23 cellular contexts compared by ENCODE assay signal in the genomic region with DNA sequence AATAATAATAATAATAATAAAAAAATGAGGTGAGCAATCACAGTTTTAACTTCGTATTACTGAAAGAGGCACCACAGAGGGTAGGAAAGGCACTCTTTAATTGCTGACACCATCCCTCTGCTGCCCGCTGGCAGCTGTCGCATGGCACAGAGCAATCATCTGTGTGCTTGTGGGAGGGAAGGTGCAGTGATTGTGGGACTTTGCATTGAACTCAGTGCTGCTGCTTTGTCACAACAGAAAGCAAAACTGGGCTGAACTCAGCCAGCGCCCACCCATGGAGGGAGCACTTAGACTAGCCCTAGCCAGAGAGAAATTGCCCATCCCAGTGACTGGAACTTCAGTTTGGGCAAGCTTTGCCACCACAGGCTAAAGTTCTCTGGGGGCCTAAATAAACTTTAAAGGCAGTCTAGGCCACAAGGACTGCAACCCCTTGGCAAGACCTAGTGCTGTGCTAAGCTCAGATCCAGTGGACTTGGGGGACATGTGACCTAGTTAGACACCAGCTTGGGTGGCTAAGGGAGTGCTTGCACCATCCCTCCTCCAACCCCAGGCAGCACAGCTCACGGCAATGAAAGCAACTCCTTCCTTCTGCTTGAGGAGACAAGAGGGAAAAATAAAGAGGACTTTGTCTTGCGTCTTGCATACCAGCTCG. TPM values are rescaled to one million over a fixed set of nuclear protein-coding genes. Genes with fewer than 3 reads are reported as not detected.
DNase-seq lines count a peak whose midpoint lies in the region; ATAC-seq, FAIRE-seq and TF ChIP-seq lines count a peak whose summit lies in the region.
"Had no signal": no experiment of that assay in that cellular context is flagged by ENCODE, and none has a peak within 500 bp of the region (broad histone marks: within the 10 kb centered on the region; RNA-seq: fewer than 3 reads in every experiment).

No MANE protein-coding gene starts in this region.

- H3K36me3 ChIP-seq in colonic mucosa = no peaks in the 10 kb centered on the region
- no peaks in the 10 kb centered on the region for H3K36me3 ChIP-seq in mucosa of descending colon (ENCODE audit: low read depth)

- H3K4me3 Mint-ChIP-seq in activated CD8-positive, alpha-beta T cell treated with anti-CD3 and anti-CD28 coated beads, Interleukin-2, amount 10 ng/mL, durations not matched to agents 7 days and 5 days = no peak overlapping the region
- H3K4me3 Mint-ChIP-seq in activated CD8-positive, alpha-beta T cell treated with anti-CD3 and anti-CD28 coated beads for 36 hours = no peak overlapping the region
- H3K4me3 Mint-ChIP-seq: CD8-positive, alpha-beta T cell; H9; HFFc6 had no signal

- H3K27me3 ChIP-seq in colonic mucosa = no peaks in the 10 kb centered on the region

- no peaks in the 10 kb centered on the region for H3K9me3 ChIP-seq in colonic mucosa
- H3K9me3 ChIP-seq in mucosa of descending colon = peaks cover 4% of the 10 kb centered on the region

- ATAC-seq in activated CD8-positive, alpha-beta T cell treated with anti-CD3 and anti-CD28 coated beads, Interleukin-2, amount 10 ng/mL, durations not matched to agents 7 days and 5 days = no peak
- ATAC-seq in activated CD8-positive, alpha-beta T cell treated with anti-CD3 and anti-CD28 coated beads for 36 hours = no peak
- ATAC-seq in mucosa of descending colon (peak; percentile 12), HG03095 (IDR thresholded peaks at IDR 0.05; ENCODE audit: unreplicated experiment) (no peak)
- ATAC-seq: CD8-positive, alpha-beta T cell had no signal

- H3K4me3 ChIP-seq in colonic mucosa (no peak overlapping the region), mucosa of descending colon (no peak overlapping the region)

- peaks cover 7% of the 10 kb centered on the region for H3K36me3 Mint-ChIP-seq in activated CD8-positive, alpha-beta T cell treated with anti-CD3 and anti-CD28 coated beads, Interleukin-2, amount 10 ng/mL, durations not matched to agents 7 days and 5 days (ENCODE audit: low read depth)
- H3K36me3 Mint-ChIP-seq in activated CD8-positive, alpha-beta T cell treated with anti-CD3 and anti-CD28 coated beads for 36 hours (ENCODE audit: low read depth) = no peaks in the 10 kb centered on the region
- H3K36me3 Mint-ChIP-seq: CD8-positive, alpha-beta T cell had no signal

- H3K27ac ChIP-seq in colonic mucosa = no peak overlapping the region
- H3K27ac ChIP-seq: RWPE1 had no signal

- H3K4me1 Mint-ChIP-seq in activated CD8-positive, alpha-beta T cell treated with anti-CD3 and anti-CD28 coated beads, Interleukin-2, amount 10 ng/mL, durations not matched to agents 7 days and 5 days (ENCODE audit: low read depth) = no peaks in the 10 kb centered on the region
- peaks cover 4% of the 10 kb centered on the region for H3K4me1 Mint-ChIP-seq in activated CD8-positive, alpha-beta T cell treated with anti-CD3 and anti-CD28 coated beads for 36 hours (ENCODE audit: low read depth)

- FAIRE-seq in urothelium cell line (lab: Jason Lieb, UNC) = peak; percentile 82
- FAIRE-seq: GM12891 had no signal

- no peak overlapping the region for H3K9ac ChIP-seq in colonic mucosa (ENCODE audit: low read depth in 2 of 2, low read length in 2 of 2)
- H3K9ac ChIP-seq: SK-N-SH had no signal

- POLR2A ChIA-PET in activated CD8-positive, alpha-beta T cell treated with anti-CD3 and anti-CD28 coated beads, Interleukin-2, amount 10 ng/mL, durations not matched to agents 7 days and 5 days (lab: Charles Lee) = no interaction called here
- POLR2A ChIA-PET in activated CD8-positive, alpha-beta T cell treated with anti-CD3 and anti-CD28 coated beads for 36 hours (lab: Charles Lee) = interaction anchor here (1.0 kb wide), 1 partner anchor 11 kb away, joined by 4 read pairs; no protein-coding TSS in a partner anchor

- peaks cover 7% of the 10 kb centered on the region for H3K9me3 Mint-ChIP-seq in activated CD8-positive, alpha-beta T cell treated with anti-CD3 and anti-CD28 coated beads, Interleukin-2, amount 10 ng/mL, durations not matched to agents 7 days and 5 days (ENCODE audit: insufficient read depth)
- peaks cover under 1% of the 10 kb centered on the region for H3K9me3 Mint-ChIP-seq in activated CD8-positive, alpha-beta T cell treated with anti-CD3 and anti-CD28 coated beads for 36 hours
- H3K9me3 Mint-ChIP-seq: CD8-positive, alpha-beta T cell had no signal

- peak overlapping the region; percentile 37 for H3K27ac Mint-ChIP-seq in activated CD8-positive, alpha-beta T cell treated with anti-CD3 and anti-CD28 coated beads, Interleukin-2, amount 10 ng/mL, durations not matched to agents 7 days and 5 days
- H3K27ac Mint-ChIP-seq in activated CD8-positive, alpha-beta T cell treated with anti-CD3 and anti-CD28 coated beads for 36 hours = no peak overlapping the region
- H3K27ac Mint-ChIP-seq: CD8-positive, alpha-beta T cell; HFFc6 had no signal

- intact Hi-C loops in activated CD8-positive, alpha-beta T cell treated with anti-CD3 and anti-CD28 coated beads for 36 hours (cut with micrococcal nuclease) = loop anchor here (5.0 to 10.0 kb wide), 2 partner anchors 145 to 228 kb away; no protein-coding TSS in a partner anchor
- intact Hi-C loops in colonic mucosa (cut with DNase I) (loop anchor here (5.0 to 10.0 kb wide), 3 partner anchors 85 to 228 kb away; a partner anchor contains a TSS), mucosa of descending colon (cut with DNase I, micrococcal nuclease) (loop anchor here (2.0 to 10.0 kb wide), 3 partner anchors 165 to 228 kb away; a partner anchor contains a TSS)

- DNase-seq in activated CD8-positive, alpha-beta T cell treated with anti-CD3 and anti-CD28 coated beads, Interleukin-2, amount 10 ng/mL, durations not matched to agents 7 days and 5 days = no peak
- no peak for DNase-seq in activated CD8-positive, alpha-beta T cell treated with anti-CD3 and anti-CD28 coated beads for 36 hours
- DNase-seq in colonic mucosa (peak; percentile 12), mucosa of descending colon (no peak), urothelium cell line (ENCODE audit: low spot score) (no peak), NCI-H82 (lab: John Stamatoyannopoulos, UW) (no peak)
- DNase-seq: AML-193, C1 segment of cervical spinal cord, DND-41, H9, HFFc6, KG1, NCI-H1105, NCI-H146, NCI-H2029 treated with DMSO at 0.1 percent for 48 hours, NCI-H345, NCI-H524 treated with DMSO at 0.1 percent for 48 hours, SHP77 treated with DMSO at 0.1 percent for 48 hours, SK-N-SH had no signal

- CTCF ChIA-PET in activated CD8-positive, alpha-beta T cell treated with anti-CD3 and anti-CD28 coated beads, Interleukin-2, amount 10 ng/mL, durations not matched to agents 7 days and 5 days (lab: Charles Lee) = interaction anchor here (3.5 kb wide), 1 partner anchor 228 kb away, joined by 34 read pairs; no protein-coding TSS in a partner anchor
- CTCF ChIA-PET in activated CD8-positive, alpha-beta T cell treated with anti-CD3 and anti-CD28 coated beads for 36 hours (lab: Charles Lee) = interaction anchor here (0.6 to 6.0 kb wide), 4 partner anchors 148 to 237 kb away, joined by 3 to 46 read pairs (median 4); no protein-coding TSS in a partner anchor

- no peak for TF ChIP-seq CTCF in activated CD8-positive, alpha-beta T cell treated with anti-CD3 and anti-CD28 coated beads for 36 hours (IDR thresholded peaks at IDR 0.05)
- no peak for TF ChIP-seq CTCF in colonic mucosa (IDR thresholded peaks at IDR 0.05)
- no peak for TF ChIP-seq CTCF in mucosa of descending colon (IDR thresholded peaks at IDR 0.05)

- peaks cover 4% of the 10 kb centered on the region for H3K27me3 Mint-ChIP-seq in activated CD8-positive, alpha-beta T cell treated with anti-CD3 and anti-CD28 coated beads, Interleukin-2, amount 10 ng/mL, durations not matched to agents 7 days and 5 days (ENCODE audit: low read depth)
- H3K27me3 Mint-ChIP-seq in activated CD8-positive, alpha-beta T cell treated with anti-CD3 and anti-CD28 coated beads for 36 hours = peaks cover 5% of the 10 kb centered on the region

- H3K4me1 ChIP-seq in colonic mucosa = no peaks in the 10 kb centered on the region
- no peaks in the 10 kb centered on the region for H3K4me1 ChIP-seq in mucosa of descending colon (ENCODE audit: low read depth)

RNA-seq across cellular contexts. Expression of a gene that starts 59.4 kb away (rescaled TPM):
- total RNA-seq in activated CD8-positive, alpha-beta T cell treated with anti-CD3 and anti-CD28 coated beads, Interleukin-2, amount 10 ng/mL, durations not matched to agents 7 days and 5 days = 10 to 100 TPM; 35.6 to 40.9 TPM
- 10 to 100 TPM; 49.8 to 53.5 TPM for total RNA-seq in activated CD8-positive, alpha-beta T cell treated with anti-CD3 and anti-CD28 coated beads for 36 hours
- total RNA-seq in colonic mucosa = 10 to 100 TPM in 1 of 2 donors, 1 to 10 TPM in 1; 8.1 to 43.7 TPM
- total RNA-seq in mucosa of descending colon = 10 to 100 TPM; 16.1 to 16.7 (median 16.5) TPM
